30 cellular contexts compared by ENCODE assay signal in genomic region chr19:57452307-57452706, GRCh38. TPM values are rescaled to one million over a fixed set of nuclear protein-coding genes. Genes with fewer than 3 reads are reported as not detected.
"Had no signal": no experiment of that assay in that cellular context is flagged by ENCODE, and none has a peak within 500 bp of the region (broad histone marks: within the 10 kb centered on the region; RNA-seq: fewer than 3 reads in every experiment).

No MANE protein-coding gene starts in this region.

- H3K4me3 ChIP-seq: ascending aorta, breast epithelium, cardiac muscle cell, colonic mucosa, esophagus squamous epithelium, gastroesophageal sphincter, heart right ventricle had no signal

- FAIRE-seq: endometrium, endothelial cell of umbilical vein had no signal

- DNase-seq: activated CD4-positive, alpha-beta memory T cell treated with anti-CD3 and anti-CD28 coated beads, Interleukin-2, amount 10 ng/mL, durations not matched to agents 7 days and 5 days; activated CD4-positive, alpha-beta T cell treated with anti-CD3 and anti-CD28 coated beads for 4 hours; activated CD4-positive, alpha-beta T cell treated with anti-CD3 and anti-CD28 coated beads, Interleukin-2, amount 10 ng/mL, durations not matched to agents 7 days and 5 days; activated CD4-positive, alpha-beta T cell treated with anti-CD3 and anti-CD28 coated beads, Interleukin-2, amount 50 U/mL, for 4 hours; activated CD4-positive, CD25-positive, alpha-beta regulatory T cell; activated CD4-positive, CD25-positive, alpha-beta regulatory T cell treated with anti-CD3 and anti-CD28 coated beads, Interleukin-2, amount 50 U/mL, for 72 hours; activated CD8-positive, alpha-beta memory T cell treated with anti-CD3 and anti-CD28 coated beads, Interleukin-2, amount 50 U/mL, for 48 hours; activated gamma-delta T cell; activated naive CD4-positive, alpha-beta T cell; activated naive CD4-positive, alpha-beta T cell treated with anti-CD3 and anti-CD28 coated beads, Interleukin-2, amount 10 ng/mL, durations not matched to agents 7 days and 5 days; activated naive CD8-positive, alpha-beta T cell treated with anti-CD3 and anti-CD28 coated beads, Interleukin-2, amount 10 ng/mL, durations not matched to agents 7 days and 5 days; activated T-cell treated with anti-CD3 and anti-CD28 coated beads for 4 hours; activated T-cell treated with anti-CD3 and anti-CD28 coated beads, Interleukin-2, amount 50 U/mL, for 24 hours; activated T-cell treated with anti-CD3 and anti-CD28 coated beads, Interleukin-2, amount 50 U/mL, for 72 hours; central memory CD4-positive, alpha-beta T cell; cerebellar nuclear complex; colonic mucosa; effector CD8-positive, alpha-beta T cell; esophagus squamous epithelium; foreskin melanocyte; heart right ventricle; T-helper 2 cell had no signal

- H3K27me3 ChIP-seq: ascending aorta, breast epithelium, cardiac muscle cell, colonic mucosa, esophagus squamous epithelium, gastroesophageal sphincter, heart right ventricle had no signal

- H3K9me3 ChIP-seq: colonic mucosa had no signal

- ATAC-seq: activated naive CD4-positive, alpha-beta T cell treated with anti-CD3 and anti-CD28 coated beads, Interleukin-2, amount 50 U/mL, for 72 hours; activated T-cell treated with anti-CD3 and anti-CD28 coated beads, Interleukin-2, amount 50 U/mL, for 72 hours; gastroesophageal sphincter; heart right ventricle had no signal

- H3K27ac ChIP-seq: ascending aorta, breast epithelium, cardiac muscle cell, colonic mucosa, epithelial cell of prostate, esophagus squamous epithelium, gastroesophageal sphincter, heart right ventricle had no signal

- H3K36me3 ChIP-seq: colonic mucosa had no signal

- H3K4me1 ChIP-seq: ascending aorta, breast epithelium, colonic mucosa, esophagus squamous epithelium, gastroesophageal sphincter, heart right ventricle had no signal

RNA-seq across cellular contexts. Expression of gene VN1R1, which starts 4.6 kb away (rescaled TPM):
- total RNA-seq: ascending aorta had no signal
